In genomic region chr16:66728804-66729203, GRCh38 we compare ENCODE assay signal across 17 cellular contexts. TPM values are rescaled to one million over a fixed set of nuclear protein-coding genes. Genes with fewer than 3 reads are reported as not detected.
DNase-seq lines count a peak whose midpoint lies in the region; ATAC-seq, FAIRE-seq and TF ChIP-seq lines count a peak whose summit lies in the region.
"Had no signal": no experiment of that assay in that cellular context is flagged by ENCODE, and none has a peak within 500 bp of the region (broad histone marks: within the 10 kb centered on the region; RNA-seq: fewer than 3 reads in every experiment).

No MANE protein-coding gene starts in this region.

- H3K27ac ChIP-seq in K562 (ENCODE audit: extremely low read depth, low read depth, low read length), result no peak overlapping the region
- no peak overlapping the region for H3K27ac ChIP-seq in pancreas
- H3K27ac ChIP-seq in MM.1S (ENCODE audit: low read length), result no peak overlapping the region
- H3K27ac ChIP-seq: skin epidermis had no signal

- BruUV-seq in K562 (replicated peaks; lab: Mats Ljungman, UMichigan), result no TSS peak

- H3K9me3 ChIP-seq in K562 (replicated peaks; ENCODE audit: control insufficient read depth, insufficient read depth, low read depth, low read length) (no peaks in the 10 kb centered on the region), pancreas (no peaks in the 10 kb centered on the region), MM.1S (replicated peaks; ENCODE audit: insufficient read depth, low read length) (no peaks in the 10 kb centered on the region)
- H3K9me3 ChIP-seq: esophagus muscularis mucosa, gastroesophageal sphincter had no signal

- TF ChIP-seq EP300 in K562 (IDR thresholded peaks at IDR 0.05; ENCODE audit: low read length), result no peak

- TF ChIP-seq RAD21 in K562 (CRISPR knock-in tag; conservative IDR thresholded peaks at IDR 0.05 in 1 of 2, IDR thresholded peaks at IDR 0.05 in 1 of 2), result no peak

- H4K20me1 ChIP-seq in K562 (replicated peaks; ENCODE audit: control insufficient read depth, insufficient read depth, low read length), result no peaks in the 10 kb centered on the region; the same call in 1 of the 2 replicates
- no peaks in the 10 kb centered on the region for H4K20me1 ChIP-seq in MM.1S (ENCODE audit: insufficient read depth, low read length)

- in situ Hi-C loops in K562 (cut with MboI), result no loop called here

- 88% methylated on average over 4 of the region's 4 CpGs for WGBS in K562 (ENCODE audit: insufficient coverage, low coverage, missing lambda C conversion rate)
- WGBS in pancreas, 2 donors, result 52 to 54% methylated on average over 4 of the region's 4 CpGs

- FAIRE-seq in K562 (lab: Jason Lieb, UNC), result no peak
- FAIRE-seq in pancreas (lab: Jason Lieb, UNC), result no peak
- FAIRE-seq: bronchial epithelial cell had no signal

- peak; percentile 25 for DNase-seq in DMS 273 (lab: John Stamatoyannopoulos, UW; ENCODE audit: unreplicated experiment)
- DNase-seq in DMS 273 treated with DMSO at 0.1 percent for 48 hours (lab: John Stamatoyannopoulos, UW), result no peak
- peak; percentile 10 for DNase-seq in NCI-H1105 (lab: John Stamatoyannopoulos, UW)
- no peak for DNase-seq in K562 (ENCODE audit: extremely low read depth in 1 of 4, low spot score in 3 of 4)
- DNase-seq in pancreas, result peak in 1 of 6 donors; percentile 21
- DNase-seq in RKO (ENCODE audit: low spot score), result no peak
- DNase-seq in stimulated activated naive CD4-positive, alpha-beta T cell (lab: John Stamatoyannopoulos, UW), result no peak
- no peak for DNase-seq in MM.1S
- DNase-seq: activated CD4-positive, alpha-beta T cell treated with anti-CD3 and anti-CD28 coated beads, Interleukin-2, amount 10 ng/mL, durations not matched to agents 24 days and 14 days; activated effector memory CD4-positive, alpha-beta T cell treated with Interleukin-2 at 50 U/mL for 16 hours; natural killer cell; stimulated activated naive CD8-positive, alpha-beta T cell treated with anti-CD3 and anti-CD28 coated beads, Interleukin-15, amount 100 ng/mL, for 72 hours had no signal

- H3K79me2 ChIP-seq in K562 (ENCODE audit: control insufficient read depth, insufficient read depth, low read length), result no peaks in the 10 kb centered on the region
- no peaks in the 10 kb centered on the region for H3K79me2 ChIP-seq in MM.1S (ENCODE audit: low read length)

- no peak for TF ChIP-seq POLR2A in K562 (conservative IDR thresholded peaks at IDR 0.05)

- H3K9me1 ChIP-seq in K562 (ENCODE audit: control insufficient read depth, insufficient read depth, low read length), result no peaks in the 10 kb centered on the region

- no peak overlapping the region for H2AFZ ChIP-seq in K562 (ENCODE audit: low read depth, low read length)
- no peak overlapping the region for H2AFZ ChIP-seq in MM.1S (ENCODE audit: low read length)

- H3K36me3 ChIP-seq in K562 (ENCODE audit: control insufficient read depth, insufficient read depth, low read length), result peaks cover 93% of the 10 kb centered on the region
- peaks cover 10 to 70% (median 34%) of the 10 kb centered on the region in 3 donors for H3K36me3 ChIP-seq in pancreas
- H3K36me3 ChIP-seq in MM.1S (replicated peaks; ENCODE audit: insufficient read depth, low read length), result 0 out of 2 replicates have a peak, but pooled peaks cover 5% of the 10 kb centered on the region

- CTCF ChIA-PET in K562 (lab: Yijun Ruan, JAX; ENCODE audit: low intra/inter-chr PET ratio), result interaction anchor here (1.2 kb wide), 1 partner anchor 139 kb away, joined by 3 read pairs; no protein-coding TSS in a partner anchor

- no peak overlapping the region for H3K9ac ChIP-seq in K562 (ENCODE audit: insufficient read depth in 1 of 2, low read depth in 2 of 2, low read length in 2 of 2)
- no peak overlapping the region for H3K9ac ChIP-seq in MM.1S (ENCODE audit: low read length)

- H3K4me2 ChIP-seq in K562 (ENCODE audit: insufficient read depth, low read length), result no peak overlapping the region
- H3K4me2 ChIP-seq in MM.1S (ENCODE audit: low read depth, low read length), result no peak overlapping the region

- H3K4me3 ChIP-seq in K562 (no peak overlapping the region), pancreas (no peak overlapping the region), MM.1S (ENCODE audit: low read length) (no peak overlapping the region)
- H3K4me3 ChIP-seq: esophagus muscularis mucosa, gastroesophageal sphincter, GM12878, skin epidermis had no signal

- H3K9me2 ChIP-seq in MM.1S (replicated peaks; ENCODE audit: insufficient read depth, low read length), result no peaks in the 10 kb centered on the region

- TF ChIP-seq CTCF in K562 (IDR thresholded peaks at IDR 0.05 in 2 of 3, conservative IDR thresholded peaks at IDR 0.05 in 1 of 3; ENCODE audit: insufficient read depth in 2 of 3, low read depth in 1 of 3, low read length in 3 of 3) (no peak), pancreas (IDR thresholded peaks at IDR 0.05) (no peak), MM.1S (IDR thresholded peaks at IDR 0.05; ENCODE audit: low read length) (no peak)

- H3K4me1 ChIP-seq in K562 (replicated peaks in 1 of 2; ENCODE audit: control insufficient read depth in 2 of 2, insufficient read depth in 2 of 2, low read length in 2 of 2), result no peaks in the 10 kb centered on the region
- no peaks in the 10 kb centered on the region for H3K4me1 ChIP-seq in pancreas
- H3K4me1 ChIP-seq in MM.1S (ENCODE audit: low read length), result no peaks in the 10 kb centered on the region

- intact Hi-C loops in K562 (cut with micrococcal nuclease), result loop anchor here (1.0 to 10.0 kb wide), 2 partner anchors 139 to 324 kb away; no protein-coding TSS in a partner anchor
- intact Hi-C loops in pancreas (cut with DNase I), result loop anchor here in 1 of 3 donors (5.0 kb wide), 1 partner anchor 143 kb away; no protein-coding TSS in a partner anchor

- ATAC-seq in K562, result peak; percentile 13; the same call in 1 of the 3 replicates
- ATAC-seq in pancreas, result peak; percentile 5 to 27 (median 18)

- 0 out of 2 replicates have a peak, but pooled peaks cover 5% of the 10 kb centered on the region for H3F3A ChIP-seq in MM.1S (ENCODE audit: insufficient read depth, low read length)

- POLR2A ChIA-PET in K562 (lab: Yijun Ruan, JAX), result no interaction called here

- H3K27me3 ChIP-seq in K562 (ENCODE audit: control insufficient read depth in 2 of 2, insufficient read depth in 2 of 2, low read length in 2 of 2) (no peaks in the 10 kb centered on the region), pancreas (no peaks in the 10 kb centered on the region), MM.1S (replicated peaks; ENCODE audit: insufficient read depth, low read length) (no peaks in the 10 kb centered on the region)
- H3K27me3 ChIP-seq: esophagus muscularis mucosa, gastroesophageal sphincter had no signal

TF ChIP-seq in K562, 482 proteins besides CTCF, POLR2A, EP300 and RAD21:
- no peak for TF ChIP-seq FOXJ2 (tag; IDR thresholded peaks at IDR 0.05)
- no peak for TF ChIP-seq ZBTB8A (IDR thresholded peaks at IDR 0.05; ENCODE audit: partially characterized antibody)
- TF ChIP-seq CBFB (CRISPR knock-in tag; IDR thresholded peaks at IDR 0.05), result no peak
- no peak for TF ChIP-seq ZNF699 (CRISPR knock-in tag; IDR thresholded peaks at IDR 0.05; ENCODE audit: insufficient replicate concordance)

RNA-seq across cellular contexts. Expression of gene DYNC1LI2, which starts 22.6 kb away (rescaled TPM):
- total RNA-seq in K562 (2011; cell fraction: chromatin; rRNA removed; ENCODE audit: low replicate concordance), result 247 and 297 TPM in 2 replicates
- total RNA-seq in K562 (2011; cell fraction: nucleolus; rRNA removed), result 102 and 117 TPM in 2 replicates
- total RNA-seq in K562 (2011; cell fraction: nucleoplasm; rRNA removed), result 156 and 208 TPM in 2 replicates
- total RNA-seq in K562 (2014; rRNA removed), result 33.3 and 53.3 TPM in 2 replicates
- total RNA-seq in K562 (2014; rRNA removed; fragmentation: Illumina TruSeq; extraction: Trizol), result 35.1 and 40.0 TPM in 2 replicates
- total RNA-seq in K562 (2015; rRNA removed; fragmentation: Illumina TruSeq; extraction: Trizol), result 38.2 and 39.7 TPM in 2 replicates
- 40.8 and 48.9 TPM in 2 replicates for total RNA-seq in K562 (2021)
- 40.2 and 44.5 TPM in 2 replicates for polyA plus RNA-seq in K562 (2011; rRNA removed)
- polyA plus RNA-seq in K562 (2011; cell fraction: cytosol; rRNA removed), result 16.7 and 24.3 TPM in 2 replicates
- polyA plus RNA-seq in K562 (2011; cell fraction: nucleus; rRNA removed), result 140 and 177 TPM in 2 replicates
- 25.0 and 29.6 TPM in 2 replicates for polyA plus RNA-seq in K562 (2012)
- polyA plus RNA-seq in K562 (2014; fragmentation: Illumina TruSeq; extraction: Trizol), result 31.7 and 39.4 TPM in 2 replicates
- polyA plus RNA-seq in K562 (2014; fragmentation: Nextera tagmentation; extraction: Ambion mirVana), result 1 to 10 TPM; 5.1 to 7.0 TPM
- 47.6 and 47.8 TPM in 2 replicates for polyA plus RNA-seq in K562 (2014; rRNA removed)
- polyA minus RNA-seq in K562 (2011; rRNA and poly(A)+ RNA removed), result 35.7 and 40.6 TPM in 2 replicates
- polyA minus RNA-seq in K562 (2011; cell fraction: cytosol; rRNA and poly(A)+ RNA removed), result 22.7 and 23.1 TPM in 2 replicates
- polyA minus RNA-seq in K562 (2011; cell fraction: nucleus; rRNA and poly(A)+ RNA removed), result 47.3 and 62.5 TPM in 2 replicates
- total RNA-seq in pancreas, result 10 to 100 TPM; 53.0 to 83.0 (median 68.1) TPM
- 10 to 100 TPM; 44.4 to 57.7 TPM for polyA plus RNA-seq in pancreas

RNA-seq across cellular contexts. Expression of gene CMTM4, which starts 32.3 kb away (rescaled TPM):
- 32.4 and 38.7 TPM in 2 replicates for total RNA-seq in K562 (2011; cell fraction: chromatin; rRNA removed; ENCODE audit: low replicate concordance)
- 32.0 and 33.0 TPM in 2 replicates for total RNA-seq in K562 (2011; cell fraction: nucleolus; rRNA removed)
- total RNA-seq in K562 (2011; cell fraction: nucleoplasm; rRNA removed), result 38.0 and 47.5 TPM in 2 replicates
- total RNA-seq in K562 (2014; rRNA removed) (11.6 and 13.3 TPM in 2 replicates), K562 (2014; rRNA removed; fragmentation: Illumina TruSeq; extraction: Trizol) (14.9 and 15.2 TPM in 2 replicates), K562 (2015; rRNA removed; fragmentation: Illumina TruSeq; extraction: Trizol) (11.1 and 12.3 TPM in 2 replicates), K562 (2021) (19.5 and 19.9 TPM in 2 replicates), pancreas (10 to 100 TPM; 31.7 to 43.5 (median 38.8) TPM)
- polyA plus RNA-seq in K562 (2011; rRNA removed) (21.3 and 24.0 TPM in 2 replicates), K562 (2014; fragmentation: Illumina TruSeq; extraction: Trizol) (12.5 and 12.9 TPM in 2 replicates), K562 (2014; fragmentation: Nextera tagmentation; extraction: Ambion mirVana) (1 to 10 TPM; 2.0 to 2.3 TPM), K562 (2014; rRNA removed) (13.5 and 16.2 TPM in 2 replicates), pancreas (10 to 100 TPM; 14.9 to 18.4 TPM)
- 19.3 and 28.8 TPM in 2 replicates for polyA plus RNA-seq in K562 (2011; cell fraction: cytosol; rRNA removed)
- polyA plus RNA-seq in K562 (2011; cell fraction: nucleus; rRNA removed), result 57.4 and 63.9 TPM in 2 replicates
- polyA plus RNA-seq in K562 (2012), result 9.5 and 12.6 TPM in 2 replicates
- 22.2 and 25.2 TPM in 2 replicates for polyA minus RNA-seq in K562 (2011; rRNA and poly(A)+ RNA removed)
- polyA minus RNA-seq in K562 (2011; cell fraction: cytosol; rRNA and poly(A)+ RNA removed), result 17.4 and 18.7 TPM in 2 replicates
- polyA minus RNA-seq in K562 (2011; cell fraction: nucleus; rRNA and poly(A)+ RNA removed), result 13.3 and 20.4 TPM in 2 replicates

Comparison
In these comparisons a context has a peak if more than half of its experiments do, and no peak if none do; other contexts are left out.
1. DNase-seq: peak in DMS 273 (single experiment) and NCI-H1105 (single experiment); none in DMS 273 treated with DMSO at 0.1 percent for 48 hours (single experiment), K562 (0 of 4), RKO (single experiment), stimulated activated naive CD4-positive, alpha-beta T cell (0 of 6) and MM.1S (single experiment).